Comparison of ENCODE assay signal across 25 cellular contexts in genomic region chr17:17448723-17449122, GRCh38. TPM values are rescaled to one million over a fixed set of nuclear protein-coding genes. Genes with fewer than 3 reads are reported as not detected.
DNase-seq lines count a peak whose midpoint lies in the region; ATAC-seq, FAIRE-seq and TF ChIP-seq lines count a peak whose summit lies in the region.
"Had no signal": no experiment of that assay in that cellular context is flagged by ENCODE, and none has a peak within 500 bp of the region (broad histone marks: within the 10 kb centered on the region; RNA-seq: fewer than 3 reads in every experiment).

No MANE protein-coding gene starts in this region.

- RAD21 ChIA-PET in HCT116 (lab: Charles Lee; ENCODE audit: low non-redundant PET in 1 of 2, low total read pairs in 2 of 2, uncharacterized antibody in 2 of 2, unreplicated experiment in 2 of 2): no interaction called here

- no peak overlapping the region for H3K14ac ChIP-seq in H1 (ENCODE audit: insufficient read length)

- H3K4me3 ChIP-seq in HCT116 (replicated peaks in 1 of 2; ENCODE audit: low read depth in 1 of 2, low read length in 2 of 2) (no peak overlapping the region), H1 (ENCODE audit: extremely low read depth in 1 of 4, insufficient read depth in 2 of 4, low read depth in 3 of 4, low read length in 4 of 4) (no peak overlapping the region)
- H3K4me3 ChIP-seq: SK-N-MC had no signal

- H4K20me1 ChIP-seq in HCT116 (ENCODE audit: insufficient read depth) (no peaks in the 10 kb centered on the region), H1 (replicated peaks in 1 of 2; ENCODE audit: control insufficient read depth in 1 of 2, insufficient read depth in 2 of 2, low read length in 2 of 2) (no peaks in the 10 kb centered on the region)

- BruUV-seq in HCT116 (replicated peaks; lab: Mats Ljungman, UMichigan): no TSS peak

- ATAC-seq in HCT116: no peak
- ATAC-seq in stimulated activated effector memory CD8-positive, alpha-beta T cell treated with anti-CD3 and anti-CD28 coated beads, Interleukin-12 subunit alpha, Interleukin-12 subunit beta, amount 100 ng/mL, for 72 hours: peak; percentile 31

- H3K9me2 ChIP-seq in HCT116 (ENCODE audit: insufficient read depth): no peaks in the 10 kb centered on the region

- H3K79me2 ChIP-seq in HCT116 (ENCODE audit: insufficient read depth, low read length) (no peaks in the 10 kb centered on the region), H1 (ENCODE audit: control insufficient read depth in 1 of 2, insufficient read depth in 2 of 2, low read length in 2 of 2) (no peaks in the 10 kb centered on the region)

- no peak for TF ChIP-seq EP300 in Ishikawa (IDR thresholded peaks at IDR 0.05; ENCODE audit: borderline replicate concordance)
- no peak for TF ChIP-seq EP300 in H1 (IDR thresholded peaks at IDR 0.05; ENCODE audit: borderline replicate concordance in 1 of 2, low read depth in 2 of 2, low read length in 2 of 2)

- H3K9me3 ChIP-seq in HCT116 (ENCODE audit: control insufficient read depth in 1 of 2, insufficient read depth in 1 of 2, low read depth in 1 of 2, low read length in 2 of 2) (no peaks in the 10 kb centered on the region; a peak in 1 of 4 replicates), H1 (ENCODE audit: insufficient read depth in 2 of 2, low read depth in 1 of 2, low read length in 1 of 2) (no peaks in the 10 kb centered on the region)

- no peak for DNase-seq in HCT116 (ENCODE audit: low read depth, low spot score)
- no peak for DNase-seq in H1 (ENCODE audit: low read depth in 1 of 2, low spot score in 2 of 2)
- DNase-seq in stimulated activated effector memory CD8-positive, alpha-beta T cell treated with anti-CD3 and anti-CD28 coated beads, Interleukin-12 subunit alpha, Interleukin-12 subunit beta, amount 100 ng/mL, for 72 hours (ENCODE audit: low spot score in 2 of 2): no peak
- DNase-seq in stimulated activated naive CD4-positive, alpha-beta T cell (lab: John Stamatoyannopoulos, UW): no peak
- DNase-seq in dermis blood vessel endothelial cell: no peak
- no peak for DNase-seq in NCI-H510A (lab: John Stamatoyannopoulos, UW)
- DNase-seq: C1 segment of cervical spinal cord; CD4-positive, alpha-beta memory T cell; COR-L47; GOT3; HCEC 1CT; KG1; NCI-H1048; NCI-H1417; NCI-H1694; NCI-H2081; NCI-H2171; NCI-H345; NCI-H524; NCI-H748 treated with DMSO at 0.1 percent for 48 hours; SIG-M5 had no signal

- no peaks in the 10 kb centered on the region for H3K4me1 Mint-ChIP-seq in stimulated activated effector memory CD8-positive, alpha-beta T cell treated with anti-CD3 and anti-CD28 coated beads, Interleukin-12 subunit alpha, Interleukin-12 subunit beta, amount 100 ng/mL, for 72 hours
- H3K4me1 Mint-ChIP-seq: CD4-positive, alpha-beta memory T cell had no signal

- H3K27me3 ChIP-seq in HCT116 (ENCODE audit: insufficient read depth, low read length): 0 out of 2 replicates have a peak, but pooled peaks cover 10% of the 10 kb centered on the region
- no peaks in the 10 kb centered on the region for H3K27me3 ChIP-seq in H1 (replicated peaks in 1 of 4; ENCODE audit: control insufficient read depth in 3 of 4, extremely low read depth in 1 of 4, insufficient read depth in 3 of 4, low read length in 3 of 4)

- no peak for TF ChIP-seq POLR2A in HCT116 (IDR thresholded peaks at IDR 0.05; ENCODE audit: borderline replicate concordance, extremely low read depth, insufficient read depth, insufficient read length)
- no peak for TF ChIP-seq POLR2A in H1 (IDR thresholded peaks at IDR 0.05; ENCODE audit: control extremely low read depth in 1 of 2, low read depth in 2 of 2, low read length in 2 of 2)

- H3K4me3 Mint-ChIP-seq in stimulated activated effector memory CD8-positive, alpha-beta T cell treated with anti-CD3 and anti-CD28 coated beads, Interleukin-12 subunit alpha, Interleukin-12 subunit beta, amount 100 ng/mL, for 72 hours: no peak overlapping the region

- no peak overlapping the region for H4K5ac ChIP-seq in H1 (ENCODE audit: insufficient read length, low read depth, low read length)

- no peak overlapping the region for H3K27ac Mint-ChIP-seq in stimulated activated effector memory CD8-positive, alpha-beta T cell treated with anti-CD3 and anti-CD28 coated beads, Interleukin-12 subunit alpha, Interleukin-12 subunit beta, amount 100 ng/mL, for 72 hours
- H3K27ac Mint-ChIP-seq: CD4-positive, alpha-beta memory T cell had no signal

- H3K4ac ChIP-seq in H1 (replicated peaks; ENCODE audit: insufficient read length, low read depth, low read length): no peak overlapping the region

- CTCF ChIA-PET in HCT116 (lab: Charles Lee) (no interaction called here), H1 (lab: Charles Lee; ENCODE audit: partially characterized antibody) (interaction anchor here (1.1 to 3.5 kb wide), 7 partner anchors 8 to 165 kb away, joined by 3 to 18 read pairs (median 3); no protein-coding TSS in a partner anchor)

- H3K36me3 Mint-ChIP-seq in stimulated activated effector memory CD8-positive, alpha-beta T cell treated with anti-CD3 and anti-CD28 coated beads, Interleukin-12 subunit alpha, Interleukin-12 subunit beta, amount 100 ng/mL, for 72 hours: no peaks in the 10 kb centered on the region
- H3K36me3 Mint-ChIP-seq: CD4-positive, alpha-beta memory T cell had no signal

- POLR2A ChIA-PET in HCT116 (lab: Charles Lee): no interaction called here
- POLR2A ChIA-PET in H1 (lab: Charles Lee; ENCODE audit: partially characterized antibody): no interaction called here

- H2BK20ac ChIP-seq in H1 (ENCODE audit: low read length): no peak overlapping the region

- no peak overlapping the region for H2BK120ac ChIP-seq in H1 (replicated peaks; ENCODE audit: low read depth, low read length)

- no peak overlapping the region for H4K8ac ChIP-seq in H1 (ENCODE audit: extremely low read depth, insufficient read depth, low read length)

- TF ChIP-seq CTCF in HCT116 (IDR thresholded peaks at IDR 0.05 in 2 of 3, conservative IDR thresholded peaks at IDR 0.05 in 1 of 3; ENCODE audit: borderline replicate concordance in 1 of 3, insufficient read depth in 1 of 3, low read depth in 2 of 3, low read length in 2 of 3) (no peak), H1 (IDR thresholded peaks at IDR 0.05; ENCODE audit: control extremely low read depth in 1 of 3, insufficient read depth in 1 of 3, low read depth in 1 of 3, low read length in 3 of 3) (no peak)

- H3K4me2 ChIP-seq in HCT116 (ENCODE audit: low read length) (no peak overlapping the region), H1 (ENCODE audit: insufficient read depth in 1 of 2, low read depth in 2 of 2, low read length in 2 of 2) (no peak overlapping the region)

- H3K9me3 Mint-ChIP-seq in stimulated activated effector memory CD8-positive, alpha-beta T cell treated with anti-CD3 and anti-CD28 coated beads, Interleukin-12 subunit alpha, Interleukin-12 subunit beta, amount 100 ng/mL, for 72 hours: peaks cover 3% of the 10 kb centered on the region

- no peak overlapping the region; the same call in 1 of the 2 replicates for H2BK12ac ChIP-seq in H1 (ENCODE audit: low read depth, low read length)

- H2AFZ ChIP-seq in HCT116 (ENCODE audit: low read depth, low read length, poor library complexity, severe bottlenecking): no peak overlapping the region
- no peak overlapping the region for H2AFZ ChIP-seq in H1 (ENCODE audit: low read length)

- H3K23ac ChIP-seq in H1 (ENCODE audit: insufficient read length): no peak overlapping the region

- WGBS in H1 (ENCODE audit: extremely low coverage in 1 of 2, insufficient coverage in 1 of 2, insufficient read length in 1 of 2, insufficient replicate concordance in 2 of 2, low coverage in 1 of 2, low lambda C conversion rate in 2 of 2, missing lambda C conversion rate in 1 of 2), 2 experiments: 83% methylated on average over 4 of the region's 4 CpGs; no CpG with 5 or more reads in 1 of the 2 experiments

- no peak overlapping the region for H2BK15ac ChIP-seq in H1 (ENCODE audit: low read length)

- no peaks in the 10 kb centered on the region for H3K36me3 ChIP-seq in HCT116 (ENCODE audit: control insufficient read depth in 1 of 2, insufficient read depth in 2 of 2, low read length in 2 of 2)
- no peaks in the 10 kb centered on the region for H3K36me3 ChIP-seq in H1 (ENCODE audit: control insufficient read depth in 2 of 4, insufficient read depth in 4 of 4, low read length in 3 of 4)

- H3K56ac ChIP-seq in H1 (replicated peaks; ENCODE audit: insufficient read length, low read depth, low read length): no peak overlapping the region

- intact Hi-C loops in HCT116 (cut with micrococcal nuclease): no loop called here

- FAIRE-seq in H1 (lab: Jason Lieb, UNC): no peak
- FAIRE-seq: G401.6, RCC 7860 had no signal

- no peaks in the 10 kb centered on the region for H3K23me2 ChIP-seq in H1 (ENCODE audit: low read depth, low read length)

- no peak overlapping the region for H3K27ac ChIP-seq in HCT116 (ENCODE audit: low read depth, low read length)
- H3K27ac ChIP-seq in H1 (ENCODE audit: low read depth, low read length): no peak overlapping the region
- H3K27ac ChIP-seq: SK-N-MC had no signal

- H4K91ac ChIP-seq in H1 (replicated peaks; ENCODE audit: insufficient read length, low read length): no peak overlapping the region

- no peak overlapping the region for H2BK5ac ChIP-seq in H1 (ENCODE audit: low read depth, low read length)

- no peaks in the 10 kb centered on the region for H3K79me1 ChIP-seq in H1 (ENCODE audit: low read depth, low read length)

- no peak overlapping the region for H3K18ac ChIP-seq in H1 (ENCODE audit: extremely low read depth, low read length)

- H2AK5ac ChIP-seq in H1 (ENCODE audit: low read depth, low read length): no peak overlapping the region

- no peak for TF ChIP-seq RAD21 in HCT116 (IDR thresholded peaks at IDR 0.05; ENCODE audit: low read depth)
- no peak for TF ChIP-seq RAD21 in Ishikawa (IDR thresholded peaks at IDR 0.05; ENCODE audit: low read depth)
- no peak for TF ChIP-seq RAD21 in H1 (IDR thresholded peaks at IDR 0.05 in 1 of 2, conservative IDR thresholded peaks at IDR 0.05 in 1 of 2; ENCODE audit: low read depth in 2 of 2, low read length in 2 of 2)

- H3K9ac ChIP-seq in HCT116 (ENCODE audit: low read length) (no peak overlapping the region), H1 (replicated peaks in 1 of 4; ENCODE audit: extremely low read depth in 1 of 4, low read depth in 3 of 4, low read length in 3 of 4) (no peak overlapping the region)

- H3K4me1 ChIP-seq in HCT116 (ENCODE audit: control insufficient read depth in 1 of 2, insufficient read depth in 2 of 2, low read length in 2 of 2) (peaks cover 24 to 25% of the 10 kb centered on the region in 2 experiments), H1 (replicated peaks in 1 of 4; ENCODE audit: control insufficient read depth in 3 of 4, insufficient read depth in 4 of 4, low read length in 3 of 4) (peaks cover 0 to 4% (median 2%) of the 10 kb centered on the region in 4 experiments; a peak in 1 of 7 replicates)

RNA-seq across cellular contexts. Expression of gene MED9, which starts 28.1 kb away (rescaled TPM):
- total RNA-seq in HCT116 (2021; ENCODE audit: unreplicated experiment) (13.9 TPM), dermis blood vessel endothelial cell (12.3 and 13.1 TPM in 2 replicates)
- 7.9 and 9.0 TPM in 2 replicates for polyA plus RNA-seq in HCT116 (2012)
- 15.8 and 16.9 TPM in 2 replicates for total RNA-seq in H1 (2021; fragmentation: NEBNext Ultra II Directional; extraction: Animal tissue kit (Norgen Biotek cat#: 25700))
- 19.7 and 22.1 TPM in 2 replicates for polyA plus RNA-seq in H1 (2011; rRNA removed)
- polyA plus RNA-seq in H1 (2011; cell fraction: cytosol; rRNA removed): 22.5 TPM
- polyA plus RNA-seq in H1 (2011; cell fraction: nucleus; rRNA removed): 17.7 TPM
- 11.9 to 16.0 TPM (median 14.9 TPM) in 4 replicates for polyA plus RNA-seq in H1 (2012, experiment 1 of 2)
- 19.9 TPM for polyA plus RNA-seq in H1 (2012, experiment 2 of 2)
- 12.0 TPM for polyA plus RNA-seq in H1 (2013, experiment 1 of 2)
- 11.1 TPM for polyA plus RNA-seq in H1 (2013, experiment 2 of 2)
- polyA minus RNA-seq in H1 (2011; rRNA and poly(A)+ RNA removed): 14.9 and 21.8 TPM in 2 replicates
- polyA minus RNA-seq in H1 (2011; cell fraction: cytosol; rRNA and poly(A)+ RNA removed): 10.3 TPM
- polyA minus RNA-seq in H1 (2011; cell fraction: nucleus; rRNA and poly(A)+ RNA removed): 30.3 TPM

RNA-seq across cellular contexts. Expression of gene RASD1, which starts 47.5 kb away (rescaled TPM):
- total RNA-seq in HCT116 (2021; ENCODE audit: unreplicated experiment) (0.30 TPM), dermis blood vessel endothelial cell (6.3 and 12.8 TPM in 2 replicates)
- 0.22 and 0.32 TPM in 2 replicates for polyA plus RNA-seq in HCT116 (2012)
- 1.8 and 2.6 TPM in 2 replicates for total RNA-seq in H1 (2021; fragmentation: NEBNext Ultra II Directional; extraction: Animal tissue kit (Norgen Biotek cat#: 25700))
- 2.3 and 2.9 TPM in 2 replicates for polyA plus RNA-seq in H1 (2011; rRNA removed)
- polyA plus RNA-seq in H1 (2011; cell fraction: cytosol; rRNA removed): 2.4 TPM
- polyA plus RNA-seq in H1 (2011; cell fraction: nucleus; rRNA removed): 5.4 TPM
- 0.72 to 2.7 TPM (median 2.0 TPM) in 4 replicates for polyA plus RNA-seq in H1 (2012, experiment 1 of 2)
- polyA plus RNA-seq in H1 (2012, experiment 2 of 2): 2.0 TPM
- 1.5 TPM for polyA plus RNA-seq in H1 (2013, experiment 1 of 2)
- polyA plus RNA-seq in H1 (2013, experiment 2 of 2): 1.5 TPM
- 1.9 and 2.1 TPM in 2 replicates for polyA minus RNA-seq in H1 (2011; rRNA and poly(A)+ RNA removed)
- 1.9 TPM for polyA minus RNA-seq in H1 (2011; cell fraction: cytosol; rRNA and poly(A)+ RNA removed)
- polyA minus RNA-seq in H1 (2011; cell fraction: nucleus; rRNA and poly(A)+ RNA removed): 15.3 TPM

Comparison
In these comparisons a context has a peak if more than half of its experiments do, and no peak if none do; other contexts are left out.
1. Of the 16 proteins assayed by ChIP-seq in both H1 and HCT116: peak only in H1: none; only in HCT116: none; in both: MAX; in neither: 15.